ENCODE assay signal across 28 cellular contexts in genomic region chr2:171271380-171271779, GRCh38.
DNase-seq lines count a peak whose midpoint lies in the region; ATAC-seq, FAIRE-seq and TF ChIP-seq lines count a peak whose summit lies in the region.
"Had no signal": no experiment of that assay in that cellular context is flagged by ENCODE, and none has a peak within 500 bp of the region (broad histone marks: within the 10 kb centered on the region; RNA-seq: fewer than 3 reads in every experiment).

No MANE protein-coding gene starts in this region.

- no peak for ATAC-seq in activated T-helper 17 cell treated with anti-CD3 and anti-CD28 coated beads, Interleukin-2, amount 50 U/mL, for 72 hours (replicated peaks)
- no peak for ATAC-seq in esophagus mucosa
- ATAC-seq: natural killer cell, T-helper 17 cell had no signal

- no peak for TF ChIP-seq CTCF in Caco-2 (IDR thresholded peaks at IDR 0.05; ENCODE audit: insufficient read depth in 1 of 2, low read depth in 1 of 2, low read length in 1 of 2, severe bottlenecking in 1 of 2, unreplicated experiment in 1 of 2)
- TF ChIP-seq CTCF in epithelial cell of esophagus (IDR thresholded peaks at IDR 0.05; ENCODE audit: insufficient read depth, low read depth, low read length, missing control alignments), result no peak

- no peaks in the 10 kb centered on the region for H3K36me3 ChIP-seq in Caco-2 (ENCODE audit: control insufficient read depth, insufficient read depth, low read length)

- no peaks in the 10 kb centered on the region for H3K27me3 ChIP-seq in Caco-2 (replicated peaks; ENCODE audit: control insufficient read depth, insufficient read depth, low read length)

- DNase-seq in Caco-2, result no peak
- peak; percentile 9 for DNase-seq in M059J (ENCODE audit: low read depth)
- peak; percentile 69 for DNase-seq in epithelial cell of esophagus (ENCODE audit: low read depth)
- DNase-seq in renal cortical epithelial cell (ENCODE audit: low read depth), result peak; percentile 15
- no peak for DNase-seq in frontal cortex (ENCODE audit: low spot score in 2 of 2)
- no peak for DNase-seq in urothelium cell line (ENCODE audit: low spot score)
- DNase-seq: activated CD4-positive, alpha-beta T cell treated with anti-CD3 and anti-CD28 coated beads for 1 hour; activated CD8-positive, alpha-beta memory T cell treated with anti-CD3 and anti-CD28 coated beads for 24 hours; activated effector memory CD4-positive, alpha-beta T cell treated with anti-CD3 and anti-CD28 coated beads, Interleukin-2, amount 50 U/mL, for 16 hours; activated naive CD8-positive, alpha-beta T cell treated with anti-CD3 and anti-CD28 coated beads for 36 hours; aorta; CD4-positive, CD25-positive, alpha-beta regulatory T cell; central memory CD4-positive, alpha-beta T cell; left ventricle myocardium superior; natural killer cell; NCI-H1092 treated with DMSO at 0.1 percent for 48 hours; NCI-H1930; NCI-H526 treated with DMSO at 0.1 percent for 48 hours; occipital lobe; small intestine; stimulated activated CD4-positive, alpha-beta T cell treated with anti-CD3 and anti-CD28 coated beads, Interleukin-2, amount 100 ng/mL, for 24 hours; T-helper 17 cell had no signal

- FAIRE-seq in frontal cortex (lab: Jason Lieb, UNC) (no peak), urothelium cell line (lab: Jason Lieb, UNC) (no peak)
- FAIRE-seq: GM12892, small intestine had no signal

- H3K36me3 Mint-ChIP-seq in Caco-2 (ENCODE audit: insufficient read depth, unreplicated experiment), result no peaks in the 10 kb centered on the region
- H3K36me3 Mint-ChIP-seq in activated T-helper 17 cell treated with anti-CD3 and anti-CD28 coated beads, Interleukin-2, amount 50 U/mL, for 72 hours (ENCODE audit: low read depth), result no peaks in the 10 kb centered on the region
- H3K36me3 Mint-ChIP-seq: activated naive CD8-positive, alpha-beta T cell treated with anti-CD3 and anti-CD28 coated beads for 36 hours; CD4-positive, CD25-positive, alpha-beta regulatory T cell; IgD-negative memory B cell; natural killer cell had no signal

- H3K27ac Mint-ChIP-seq in Caco-2 (ENCODE audit: unreplicated experiment), result peak overlapping the region; percentile 54
- no peak overlapping the region for H3K27ac Mint-ChIP-seq in activated T-helper 17 cell treated with anti-CD3 and anti-CD28 coated beads, Interleukin-2, amount 50 U/mL, for 72 hours
- H3K27ac Mint-ChIP-seq: activated naive CD8-positive, alpha-beta T cell treated with anti-CD3 and anti-CD28 coated beads for 36 hours; CD4-positive, CD25-positive, alpha-beta regulatory T cell; dendritic cell treated with granulocyte-macrophage colony-stimulating factor and Interleukin-4, amounts not matched to agents 40 ng/mL and 50 ng/mL, for 4 days; endodermal cell; natural killer cell had no signal

- CTCF ChIA-PET in Caco-2 (lab: Charles Lee), result no interaction called here

- no peaks in the 10 kb centered on the region for H3K27me3 Mint-ChIP-seq in Caco-2 (ENCODE audit: insufficient read depth, unreplicated experiment)
- H3K27me3 Mint-ChIP-seq in activated T-helper 17 cell treated with anti-CD3 and anti-CD28 coated beads, Interleukin-2, amount 50 U/mL, for 72 hours, result no peaks in the 10 kb centered on the region
- H3K27me3 Mint-ChIP-seq: activated naive CD8-positive, alpha-beta T cell treated with anti-CD3 and anti-CD28 coated beads for 36 hours; CD4-positive, CD25-positive, alpha-beta regulatory T cell; dendritic cell treated with granulocyte-macrophage colony-stimulating factor and Interleukin-4, amounts not matched to agents 40 ng/mL and 50 ng/mL, for 4 days; IgD-negative memory B cell; T-helper 17 cell had no signal

- H3K4me1 ChIP-seq in Caco-2, result peaks cover 15% of the 10 kb centered on the region

- no TSS peak for BruUV-seq in Caco-2 (replicated peaks; lab: Mats Ljungman, UMichigan)

- H3K4me3 Mint-ChIP-seq in Caco-2 (ENCODE audit: unreplicated experiment), result no peak overlapping the region
- H3K4me3 Mint-ChIP-seq in activated T-helper 17 cell treated with anti-CD3 and anti-CD28 coated beads, Interleukin-2, amount 50 U/mL, for 72 hours, result no peak overlapping the region
- H3K4me3 Mint-ChIP-seq: activated naive CD8-positive, alpha-beta T cell treated with anti-CD3 and anti-CD28 coated beads for 36 hours; CD4-positive, CD25-positive, alpha-beta regulatory T cell; dendritic cell treated with granulocyte-macrophage colony-stimulating factor and Interleukin-4, amounts not matched to agents 40 ng/mL and 50 ng/mL, for 4 days; endodermal cell; IgD-negative memory B cell; natural killer cell; T-helper 17 cell had no signal

- intact Hi-C loops in Caco-2 (cut with micrococcal nuclease; ENCODE audit: unreplicated experiment), result no loop called here

- POLR2A ChIA-PET in Caco-2 (lab: Charles Lee), result no interaction called here

- H3K4me1 Mint-ChIP-seq in Caco-2 (ENCODE audit: low read depth, unreplicated experiment), result peaks cover 10% of the 10 kb centered on the region
- no peaks in the 10 kb centered on the region for H3K4me1 Mint-ChIP-seq in activated T-helper 17 cell treated with anti-CD3 and anti-CD28 coated beads, Interleukin-2, amount 50 U/mL, for 72 hours
- H3K4me1 Mint-ChIP-seq: activated naive CD8-positive, alpha-beta T cell treated with anti-CD3 and anti-CD28 coated beads for 36 hours; natural killer cell had no signal

- H3K4me3 ChIP-seq in Caco-2 (ENCODE audit: low read depth, low read length), result no peak overlapping the region
- H3K4me3 ChIP-seq in epithelial cell of esophagus (ENCODE audit: low read length), result no peak overlapping the region

- no peaks in the 10 kb centered on the region for H3K9me3 ChIP-seq in Caco-2

- H3K9me3 Mint-ChIP-seq in Caco-2 (ENCODE audit: unreplicated experiment), result no peaks in the 10 kb centered on the region
- H3K9me3 Mint-ChIP-seq in activated T-helper 17 cell treated with anti-CD3 and anti-CD28 coated beads, Interleukin-2, amount 50 U/mL, for 72 hours, result no peaks in the 10 kb centered on the region
- H3K9me3 Mint-ChIP-seq: activated naive CD8-positive, alpha-beta T cell treated with anti-CD3 and anti-CD28 coated beads for 36 hours; CD4-positive, CD25-positive, alpha-beta regulatory T cell; dendritic cell treated with granulocyte-macrophage colony-stimulating factor and Interleukin-4, amounts not matched to agents 40 ng/mL and 50 ng/mL, for 4 days; endodermal cell; IgD-negative memory B cell; natural killer cell had no signal

Comparison
In these comparisons a context has a peak if more than half of its experiments do, and no peak if none do; other contexts are left out.
1. DNase-seq: peak in M059J (single experiment), epithelial cell of esophagus (single experiment) and renal cortical epithelial cell (single experiment); none in Caco-2 (0 of 2), frontal cortex (0 of 2) and urothelium cell line (single experiment).